ENCODE assay signal across 14 cellular contexts in the genomic region with DNA sequence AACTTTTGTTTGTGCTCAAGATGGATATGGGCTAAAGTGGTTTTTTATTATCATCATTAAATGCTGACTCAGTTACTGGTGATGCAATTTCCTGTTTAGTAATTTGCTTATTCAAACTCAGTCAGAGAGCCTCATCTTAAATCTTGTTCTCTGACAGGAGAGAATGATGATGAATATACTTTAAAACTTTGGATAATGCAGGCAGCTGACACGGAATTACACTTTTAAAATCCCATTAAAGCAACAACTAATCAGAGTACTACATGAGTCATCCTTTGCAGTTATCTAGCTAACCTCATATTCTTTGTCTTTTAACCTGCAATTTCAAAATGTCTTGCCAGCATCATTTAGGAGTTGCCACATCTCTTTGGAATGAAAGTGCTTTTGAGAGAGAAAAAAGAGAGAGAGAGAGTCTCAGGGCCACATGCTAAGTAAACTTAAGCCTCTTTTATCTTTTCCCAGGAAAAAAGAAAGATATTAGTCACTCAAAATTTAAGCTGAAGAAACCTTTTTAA. TPM values are rescaled to one million over a fixed set of nuclear protein-coding genes. Genes with fewer than 3 reads are reported as not detected.
DNase-seq lines count a peak whose midpoint lies in the region; ATAC-seq, FAIRE-seq and TF ChIP-seq lines count a peak whose summit lies in the region.
"Had no signal": no experiment of that assay in that cellular context is flagged by ENCODE, and none has a peak within 500 bp of the region (broad histone marks: within the 10 kb centered on the region; RNA-seq: fewer than 3 reads in every experiment).

No MANE protein-coding gene starts in this region.

- peaks cover 8% of the 10 kb centered on the region for H3K4me1 Mint-ChIP-seq in MCF 10A (ENCODE audit: insufficient read depth, unreplicated experiment)

- CTCF ChIA-PET in MCF 10A (lab: Yijun Ruan, JAX) (interaction anchor here (3.1 to 5.2 kb wide), 3 partner anchors 9 to 65 kb away, joined by 16 to 41 read pairs (median 18); a partner anchor contains a TSS), PC-3 (lab: Charles Lee) (interaction anchor here (0.5 to 1.1 kb wide), 5 partner anchors 9 to 587 kb away, joined by 3 to 7 read pairs (median 6); no protein-coding TSS in a partner anchor)

- peak; percentile 88 for DNase-seq in MCF 10A (ENCODE audit: unreplicated experiment)
- DNase-seq in breast epithelium (ENCODE audit: low spot score in 2 of 2): no peak
- peak; percentile 94 for DNase-seq in PC-3
- peak; percentile 43 for DNase-seq in fibroblast of the conjunctiva (ENCODE audit: low read depth)
- DNase-seq in effector CD4-positive, alpha-beta T cell: no peak
- DNase-seq in foreskin melanocyte: no peak
- no peak for DNase-seq in kidney
- no peak for DNase-seq in GM13977 (ENCODE audit: low spot score)
- DNase-seq: effector CD8-positive, alpha-beta T cell; transverse colon had no signal

- H3K79me2 ChIP-seq in PC-3 (ENCODE audit: low read length): no peaks in the 10 kb centered on the region

- no peaks in the 10 kb centered on the region for H4K20me1 ChIP-seq in PC-3 (ENCODE audit: low read length)

- no peak for FAIRE-seq in kidney (lab: Jason Lieb, UNC)

- no peak for TF ChIP-seq CTCF in MCF 10A (IDR thresholded peaks at IDR 0.05; ENCODE audit: unreplicated experiment)
- no peak for TF ChIP-seq CTCF in breast epithelium (IDR thresholded peaks at IDR 0.05)
- no peak for TF ChIP-seq CTCF in PC-3 (conservative IDR thresholded peaks at IDR 0.05; ENCODE audit: low read depth, low read length)
- no peak for TF ChIP-seq CTCF in kidney (IDR thresholded peaks at IDR 0.05; ENCODE audit: borderline replicate concordance, extremely low read depth, insufficient read depth)
- TF ChIP-seq CTCF in GM13977 (IDR thresholded peaks at IDR 0.05; ENCODE audit: extremely low read depth, insufficient read depth, missing control alignments): no peak

- POLR2A ChIA-PET in MCF 10A (lab: Yijun Ruan, JAX): interaction anchor here (0.6 to 5.4 kb wide), 12 partner anchors 8 to 706 kb away, joined by 3 to 216 read pairs (median 4); a partner anchor contains a TSS
- POLR2A ChIA-PET in PC-3 (lab: Charles Lee; ENCODE audit: unreplicated experiment): interaction anchor here (0.7 to 1.4 kb wide), 3 partner anchors 9 to 13 kb away, joined by 6 to 13 read pairs (median 9); a partner anchor contains a TSS

- no peak for TF ChIP-seq POLR2A in breast epithelium (IDR thresholded peaks at IDR 0.05)

- H3K27ac ChIP-seq in breast epithelium (no peak overlapping the region), PC-3 (ENCODE audit: low read length) (peak overlapping the region; percentile 98), kidney (ENCODE audit: low read depth in 2 of 2, low read length in 2 of 2) (no peak overlapping the region)
- H3K27ac ChIP-seq: transverse colon had no signal

- H3K36me3 ChIP-seq in breast epithelium (no peaks in the 10 kb centered on the region), PC-3 (ENCODE audit: low read depth, low read length) (no peaks in the 10 kb centered on the region), kidney (ENCODE audit: control insufficient read depth in 1 of 2, insufficient read depth in 2 of 2, low read length in 2 of 2) (no peaks in the 10 kb centered on the region)
- H3K36me3 ChIP-seq: transverse colon had no signal

- ATAC-seq in PC-3: peak; percentile 83

- H3K9me3 Mint-ChIP-seq in MCF 10A (ENCODE audit: unreplicated experiment): no peaks in the 10 kb centered on the region
- H3K9me3 Mint-ChIP-seq: activated T-helper 2 cell treated with anti-CD3 and anti-CD28 coated beads, Interferon-gamma antibody, Interleukin-2, Interleukin-4, amounts not matched to agents 10 μg/mL and 5 μg/mL and 100 μg/mL, durations not matched to agents 14 hours and 24 hours and 36 hours; T-helper 2 cell treated with Interferon-gamma antibody and Interleukin-4, amounts not matched to agents 5 μg/mL and 100 μg/mL, for 36 hours had no signal

- in situ Hi-C loops in GM13977 (cut with MboI; ENCODE audit: low pct_unique_long_range_greater_than_20kb, low sequenced_read_pairs, unreplicated experiment): no loop called here

- H3F3A ChIP-seq in PC-3 (ENCODE audit: low read length, unreplicated experiment): peaks cover 6% of the 10 kb centered on the region

- no peaks in the 10 kb centered on the region for H3K4me1 ChIP-seq in breast epithelium
- H3K4me1 ChIP-seq in PC-3 (ENCODE audit: insufficient read depth, low read length): peaks cover 24% of the 10 kb centered on the region
- no peaks in the 10 kb centered on the region for H3K4me1 ChIP-seq in kidney (ENCODE audit: control insufficient read depth in 1 of 2, insufficient read depth in 1 of 2, low read depth in 1 of 2, low read length in 2 of 2)
- H3K4me1 ChIP-seq: transverse colon had no signal

- BruUV-seq in MCF 10A (replicated peaks; lab: Mats Ljungman, UMichigan): no TSS peak
- no TSS peak for BruUV-seq in PC-3 (replicated peaks; lab: Mats Ljungman, UMichigan)

- H3K4me3 Mint-ChIP-seq in MCF 10A (ENCODE audit: unreplicated experiment): peak overlapping the region; percentile 30
- H3K4me3 Mint-ChIP-seq: CD14-positive monocyte; T-helper 2 cell treated with Interferon-gamma antibody and Interleukin-4, amounts not matched to agents 5 μg/mL and 100 μg/mL, for 36 hours had no signal

- H3K27me3 Mint-ChIP-seq in MCF 10A (ENCODE audit: insufficient read depth, unreplicated experiment): no peaks in the 10 kb centered on the region

- no peak overlapping the region for H3K4me3 ChIP-seq in breast epithelium
- peak overlapping the region; percentile 49 for H3K4me3 ChIP-seq in PC-3 (ENCODE audit: low read length)
- H3K4me3 ChIP-seq in kidney (ENCODE audit: low read length in 2 of 2): no peak overlapping the region
- H3K4me3 ChIP-seq: transverse colon had no signal

- H3K36me3 Mint-ChIP-seq in MCF 10A (ENCODE audit: insufficient read depth, unreplicated experiment): no peaks in the 10 kb centered on the region
- H3K36me3 Mint-ChIP-seq: CD14-positive monocyte had no signal

- H3K9me2 ChIP-seq in PC-3 (replicated peaks; ENCODE audit: low read length): no peaks in the 10 kb centered on the region

- H3K9ac ChIP-seq in PC-3 (ENCODE audit: low read length) (peak overlapping the region; percentile 91), kidney (ENCODE audit: low read length in 2 of 2) (no peak overlapping the region)

- H3K9me3 ChIP-seq in breast epithelium (no peaks in the 10 kb centered on the region), PC-3 (ENCODE audit: low read length) (no peaks in the 10 kb centered on the region), kidney (ENCODE audit: control insufficient read depth in 1 of 2, low read length in 2 of 2) (no peaks in the 10 kb centered on the region)
- H3K9me3 ChIP-seq: transverse colon had no signal

- H3K4me2 ChIP-seq in PC-3 (ENCODE audit: low read length): peak overlapping the region; percentile 77

- H3K27me3 ChIP-seq in breast epithelium (no peaks in the 10 kb centered on the region), PC-3 (ENCODE audit: low read length) (no peaks in the 10 kb centered on the region)
- H3K27me3 ChIP-seq: transverse colon had no signal

- intact Hi-C loops in MCF 10A (cut with micrococcal nuclease) (loop anchor here (1.0 kb wide), 2 partner anchors 9 to 15 kb away; a partner anchor contains a TSS), breast epithelium (cut with DNase I; ENCODE audit: low total_unique reads) (no loop called here), PC-3 (cut with micrococcal nuclease) (loop anchor here (1.0 to 2.0 kb wide), 2 partner anchors 9 to 16 kb away; a partner anchor contains a TSS), kidney (cut with DNase I) (no loop called here)

- H2AFZ ChIP-seq in PC-3 (ENCODE audit: low read length): peak overlapping the region; percentile 23; the same call in 1 of the 2 replicates

- peak overlapping the region; percentile 89 for H3K27ac Mint-ChIP-seq in MCF 10A (ENCODE audit: low read depth, unreplicated experiment)
- H3K27ac Mint-ChIP-seq: activated T-helper 2 cell treated with anti-CD3 and anti-CD28 coated beads, Interferon-gamma antibody, Interleukin-2, Interleukin-4, amounts not matched to agents 10 μg/mL and 5 μg/mL and 100 μg/mL, durations not matched to agents 14 hours and 24 hours and 36 hours; CD14-positive monocyte; T-helper 2 cell treated with Interferon-gamma antibody and Interleukin-4, amounts not matched to agents 5 μg/mL and 100 μg/mL, for 36 hours had no signal

RNA-seq across cellular contexts. Expression of a gene that starts 9.2 kb away (rescaled TPM):
- total RNA-seq in MCF 10A (2022): 29.9 and 37.0 TPM in 2 replicates
- 10 to 100 TPM in 1 of 3 donors, 1 to 10 TPM in 2; 6.1 to 25.9 (median 9.4) TPM for total RNA-seq in breast epithelium
- total RNA-seq in PC-3 (2014; rRNA removed): 43.8 and 49.4 TPM in 2 replicates
- total RNA-seq in kidney: 2.2 TPM
- not detected for polyA plus RNA-seq in kidney (ENCODE audit: insufficient read depth, low read depth, low replicate concordance)
- total RNA-seq: activated T-helper 2 cell treated with anti-CD3 and anti-CD28 coated beads, Interferon-gamma antibody, Interleukin-2, Interleukin-4, amounts not matched to agents 10 μg/mL and 5 μg/mL and 100 μg/mL, durations not matched to agents 14 hours and 24 hours and 36 hours had no signal
- polyA plus RNA-seq: CD14-positive monocyte had no signal

RNA-seq across cellular contexts. Expression of a gene that starts 41.5 kb away (rescaled TPM):
- total RNA-seq in MCF 10A (2022) (not detected in 2 replicates), breast epithelium (not detected), PC-3 (2014; rRNA removed) (not detected in 2 replicates), kidney (not detected)
- not detected for polyA plus RNA-seq in kidney (ENCODE audit: insufficient read depth, low read depth, low replicate concordance)
- total RNA-seq: activated T-helper 2 cell treated with anti-CD3 and anti-CD28 coated beads, Interferon-gamma antibody, Interleukin-2, Interleukin-4, amounts not matched to agents 10 μg/mL and 5 μg/mL and 100 μg/mL, durations not matched to agents 14 hours and 24 hours and 36 hours; mucosa of gallbladder; transverse colon had no signal
- polyA plus RNA-seq: CD14-positive monocyte had no signal

Comparison
In these comparisons a context has a peak if more than half of its experiments do, and no peak if none do; other contexts are left out.
1. DNase-seq: peak in MCF 10A (single experiment), PC-3 (single experiment) and fibroblast of the conjunctiva (single experiment); none in breast epithelium (0 of 2), effector CD4-positive, alpha-beta T cell (single experiment), foreskin melanocyte (single experiment), kidney (single experiment) and GM13977 (single experiment).
2. intact Hi-C loops: an anchor here in MCF 10A (1.0 kb wide) and PC-3 (1.0 to 2.0 kb wide); none called in breast epithelium and kidney.